ENCODE assay signal across 32 cellular contexts in the genomic region with DNA sequence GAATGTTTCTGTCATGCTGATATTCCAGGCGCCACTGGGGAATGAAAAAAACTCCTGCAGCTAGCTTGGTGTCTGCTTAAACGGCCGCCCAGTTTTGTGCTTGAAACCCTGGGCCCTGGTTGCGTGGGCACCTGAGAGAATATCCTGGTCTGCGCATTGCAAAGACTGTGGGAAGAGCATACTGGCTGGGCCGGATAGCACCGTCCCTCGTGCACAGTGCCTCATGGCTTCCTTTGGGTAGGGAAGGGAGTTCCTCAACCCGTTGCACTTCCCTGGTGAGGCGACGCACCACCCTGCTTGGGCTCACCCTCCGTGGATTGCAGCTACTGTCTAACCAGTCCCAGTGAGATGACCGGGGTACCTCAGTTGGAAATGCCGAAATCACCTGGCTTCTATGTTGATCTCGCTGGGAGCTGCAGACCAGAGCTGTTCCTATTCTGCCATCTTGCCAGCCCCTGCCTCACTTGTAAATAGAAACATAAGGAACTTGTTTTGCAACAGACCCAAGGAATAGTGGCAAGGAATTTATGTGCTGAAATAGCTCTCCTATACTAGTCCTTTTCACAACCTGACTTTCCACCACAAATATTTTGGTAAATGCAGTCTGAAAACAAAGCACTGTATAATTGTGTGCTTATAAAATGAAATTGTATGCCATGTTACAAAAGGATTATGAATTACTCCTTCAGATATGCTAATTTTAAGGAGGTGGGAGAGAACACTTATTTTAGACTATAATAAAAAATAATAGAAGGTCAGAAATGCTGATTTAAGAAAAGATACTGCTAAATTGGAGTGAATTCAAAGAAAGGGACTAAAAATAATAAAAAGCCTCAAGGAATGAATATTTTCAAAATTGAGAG.
"Had no signal": no experiment of that assay in that cellular context is flagged by ENCODE, and none has a peak within 500 bp of the region (broad histone marks: within the 10 kb centered on the region; RNA-seq: fewer than 3 reads in every experiment).

No MANE protein-coding gene starts in this region.

- H3K4me1 Mint-ChIP-seq: activated CD4-positive, alpha-beta memory T cell treated with anti-CD3 and anti-CD28 coated beads, Interleukin-2, amount 10 ng/mL, durations not matched to agents 7 days and 5 days; activated CD4-positive, alpha-beta T cell treated with anti-CD3 and anti-CD28 coated beads, Interleukin-2, amount 10 ng/mL, durations not matched to agents 24 days and 14 days; activated naive CD4-positive, alpha-beta T cell treated with anti-CD3 and anti-CD28 coated beads, Interleukin-2, amount 50 U/mL, for 24 hours; activated naive CD8-positive, alpha-beta T cell treated with anti-CD3 and anti-CD28 coated beads, Interleukin-2, amount 50 U/mL, for 24 hours; activated T-helper 17 cell treated with anti-CD3 and anti-CD28 coated beads, Interleukin-2, amount 50 U/mL, for 72 hours; natural killer cell; stimulated activated memory B cell treated with anti-CD40 and anti-IgM and Interleukin-4, amounts not matched to agents 10 μg/mL and 1 μg/mL and 100 μg/mL, for 72 hours had no signal

- FAIRE-seq: frontal cortex, TTC549 had no signal

- H3K27ac Mint-ChIP-seq: activated CD4-positive, alpha-beta memory T cell treated with anti-CD3 and anti-CD28 coated beads, Interleukin-2, amount 10 ng/mL, durations not matched to agents 7 days and 5 days; activated CD4-positive, alpha-beta T cell treated with anti-CD3 and anti-CD28 coated beads, Interleukin-2, amount 10 ng/mL, durations not matched to agents 24 days and 14 days; activated naive CD4-positive, alpha-beta T cell treated with anti-CD3 and anti-CD28 coated beads, Interleukin-2, amount 50 U/mL, for 24 hours; activated naive CD8-positive, alpha-beta T cell treated with anti-CD3 and anti-CD28 coated beads, Interleukin-2, amount 50 U/mL, for 24 hours; activated T-helper 17 cell treated with anti-CD3 and anti-CD28 coated beads, Interleukin-2, amount 50 U/mL, for 72 hours; endodermal cell; natural killer cell; progenitor cell of endocrine pancreas; stimulated activated memory B cell treated with anti-CD40 and anti-IgM and Interleukin-4, amounts not matched to agents 10 μg/mL and 1 μg/mL and 100 μg/mL, for 72 hours; T-helper 1 cell treated with Interleukin-12 subunit alpha and Interleukin-12 subunit beta and Interleukin-4 antibody, amounts not matched to agents 30 μg/mL and 1 μg/mL, for 36 hours had no signal

- H3K4me1 ChIP-seq: breast epithelium, left lung, lower lobe of right lung, right lobe of liver, stomach, thyroid gland, upper lobe of left lung had no signal

- H3K27ac ChIP-seq: breast epithelium, left lung, lower lobe of right lung, ovary, right lobe of liver, stomach, thyroid gland, upper lobe of left lung, VCaP had no signal

- ATAC-seq: activated CD4-positive, CD25-positive, alpha-beta regulatory T cell treated with anti-CD3 and anti-CD28 coated beads, Interleukin-2, amount 50 U/mL, for 24 hours; activated naive CD8-positive, alpha-beta T cell treated with anti-CD3 and anti-CD28 coated beads, Interleukin-2, amount 50 U/mL, for 24 hours; activated T-cell treated with anti-CD3 and anti-CD28 coated beads, Interleukin-2, amount 50 U/mL, for 4 hours; activated T-helper 17 cell treated with anti-CD3 and anti-CD28 coated beads, Interleukin-2, amount 50 U/mL, for 72 hours; esophagus mucosa; left lung; lower lobe of right lung; natural killer cell; right lobe of liver; stimulated activated memory B cell treated with anti-CD40 and anti-IgM and Interleukin-4, amounts not matched to agents 10 μg/mL and 1 μg/mL and 100 μg/mL, for 72 hours had no signal

- H3K9me3 Mint-ChIP-seq: activated CD4-positive, alpha-beta T cell treated with anti-CD3 and anti-CD28 coated beads, Interleukin-2, amount 10 ng/mL, durations not matched to agents 24 days and 14 days; T-helper 1 cell treated with Interleukin-12 subunit alpha and Interleukin-12 subunit beta and Interleukin-4 antibody, amounts not matched to agents 30 μg/mL and 1 μg/mL, for 36 hours had no signal

- H3K9me3 ChIP-seq: ovary, right lobe of liver, thyroid gland had no signal

- H3K36me3 Mint-ChIP-seq: activated naive CD4-positive, alpha-beta T cell treated with anti-CD3 and anti-CD28 coated beads, Interleukin-2, amount 50 U/mL, for 24 hours; natural killer cell; stimulated activated memory B cell treated with anti-CD40 and anti-IgM and Interleukin-4, amounts not matched to agents 10 μg/mL and 1 μg/mL and 100 μg/mL, for 72 hours had no signal

- H3K27me3 ChIP-seq: breast epithelium, left lung, ovary, right lobe of liver, stomach, thyroid gland, upper lobe of left lung had no signal

- H3K4me3 ChIP-seq: breast epithelium, left lung, lower lobe of right lung, ovary, right lobe of liver, smooth muscle cell, stomach, thyroid gland, upper lobe of left lung had no signal

- DNase-seq: activated CD4-positive, alpha-beta memory T cell treated with anti-CD3 and anti-CD28 coated beads, Interleukin-2, amount 10 ng/mL, durations not matched to agents 7 days and 5 days; activated CD4-positive, alpha-beta T cell treated with anti-CD3 and anti-CD28 coated beads, Interleukin-2, amount 10 ng/mL, durations not matched to agents 24 days and 14 days; activated gamma-delta T cell treated with Interleukin-2 at 50 U/mL for 16 hours; activated naive CD8-positive, alpha-beta T cell treated with anti-CD3 and anti-CD28 coated beads, Interleukin-2, amount 50 U/mL, for 24 hours; activated T-cell treated with anti-CD3 and anti-CD28 coated beads, Interleukin-2, amount 50 U/mL, for 4 hours; central memory CD4-positive, alpha-beta T cell; endodermal cell; lower lobe of right lung; mesenchymal stem cell; natural killer cell; ovary; right lobe of liver; stimulated activated CD4-positive, alpha-beta T cell treated with anti-CD3 and anti-CD28 coated beads, Interleukin-1b, Interleukin-23, amount 100 ng/mL, for 48 hours; stimulated activated CD4-positive, alpha-beta T cell treated with anti-CD3 and anti-CD28 coated beads, Interleukin-4, amount 100 ng/mL, for 4 hours; stimulated activated CD8-positive, alpha-beta memory T cell treated with anti-CD3 and anti-CD28 coated beads, Interleukin-4, amount 100 ng/mL, for 48 hours; stomach; T-helper 9 cell; thyroid gland; upper lobe of left lung had no signal

- H3K27me3 Mint-ChIP-seq: activated CD4-positive, alpha-beta memory T cell treated with anti-CD3 and anti-CD28 coated beads, Interleukin-2, amount 10 ng/mL, durations not matched to agents 7 days and 5 days; activated CD4-positive, alpha-beta T cell treated with anti-CD3 and anti-CD28 coated beads, Interleukin-2, amount 10 ng/mL, durations not matched to agents 24 days and 14 days; activated naive CD4-positive, alpha-beta T cell treated with anti-CD3 and anti-CD28 coated beads, Interleukin-2, amount 50 U/mL, for 24 hours; activated T-helper 17 cell treated with anti-CD3 and anti-CD28 coated beads, Interleukin-2, amount 50 U/mL, for 72 hours; progenitor cell of endocrine pancreas; stimulated activated memory B cell treated with anti-CD40 and anti-IgM and Interleukin-4, amounts not matched to agents 10 μg/mL and 1 μg/mL and 100 μg/mL, for 72 hours had no signal

- H3K4me3 Mint-ChIP-seq: activated CD4-positive, alpha-beta memory T cell treated with anti-CD3 and anti-CD28 coated beads, Interleukin-2, amount 10 ng/mL, durations not matched to agents 7 days and 5 days; activated CD4-positive, alpha-beta T cell treated with anti-CD3 and anti-CD28 coated beads, Interleukin-2, amount 10 ng/mL, durations not matched to agents 24 days and 14 days; activated naive CD4-positive, alpha-beta T cell treated with anti-CD3 and anti-CD28 coated beads, Interleukin-2, amount 50 U/mL, for 24 hours; activated naive CD8-positive, alpha-beta T cell treated with anti-CD3 and anti-CD28 coated beads, Interleukin-2, amount 50 U/mL, for 24 hours; activated T-cell treated with anti-CD3 and anti-CD28 coated beads, Interleukin-2, amount 50 U/mL, for 4 hours; activated T-helper 17 cell treated with anti-CD3 and anti-CD28 coated beads, Interleukin-2, amount 50 U/mL, for 72 hours; endodermal cell; natural killer cell; stimulated activated memory B cell treated with anti-CD40 and anti-IgM and Interleukin-4, amounts not matched to agents 10 μg/mL and 1 μg/mL and 100 μg/mL, for 72 hours; T-helper 1 cell treated with Interleukin-12 subunit alpha and Interleukin-12 subunit beta and Interleukin-4 antibody, amounts not matched to agents 30 μg/mL and 1 μg/mL, for 36 hours had no signal

- H3K36me3 ChIP-seq: breast epithelium, left lung, lower lobe of right lung, ovary, right lobe of liver, stomach, thyroid gland, upper lobe of left lung had no signal
